Comparison of ENCODE assay signal across 8 cellular contexts in the genomic region with DNA sequence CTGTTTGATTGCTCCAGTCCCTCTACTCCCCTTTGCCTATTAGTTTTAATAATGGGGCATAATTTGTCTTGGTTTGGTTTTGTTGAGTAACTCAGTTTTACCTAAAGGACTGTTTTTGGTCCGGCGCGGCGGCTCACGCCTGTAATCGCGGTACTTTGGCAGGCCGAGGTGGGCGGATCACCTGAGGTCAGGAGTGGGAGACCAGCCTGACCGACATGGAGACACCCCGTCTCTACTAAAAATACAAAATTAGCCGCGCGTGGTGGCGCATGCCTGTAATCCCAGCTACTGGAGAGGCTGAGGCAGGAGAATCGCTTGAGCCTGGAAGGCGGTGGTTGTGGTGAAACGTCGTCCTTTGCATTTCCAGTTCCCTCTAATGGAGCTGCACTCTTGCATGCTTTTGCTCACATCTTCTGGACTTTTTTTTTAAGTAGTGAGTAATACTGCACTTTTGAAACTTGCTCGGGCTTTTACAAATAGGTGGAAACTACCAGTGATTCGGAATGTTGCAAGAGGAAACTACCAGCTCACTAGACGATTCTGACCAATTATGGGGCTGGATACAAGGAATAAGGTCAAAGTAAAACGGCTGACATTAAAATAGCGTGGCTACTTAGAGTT. TPM values are rescaled to one million over a fixed set of nuclear protein-coding genes. Genes with fewer than 3 reads are reported as not detected.
DNase-seq lines count a peak whose midpoint lies in the region; ATAC-seq and TF ChIP-seq lines count a peak whose summit lies in the region.

No MANE protein-coding gene starts in this region.

- ATAC-seq in GM18873 (IDR thresholded peaks at IDR 0.05; ENCODE audit: low FRiP score, unreplicated experiment) (peak; percentile 12), HG03095 (IDR thresholded peaks at IDR 0.05; ENCODE audit: unreplicated experiment) (peak; percentile 10), mucosa of descending colon (peak; percentile 14)

- DNase-seq in A673 (ENCODE audit: low spot score) (no peak), SIG-M5 (lab: John Stamatoyannopoulos, UW) (peak; percentile 85), cerebellar cortex (ENCODE audit: low spot score) (peak; percentile 37), mucosa of descending colon (peak; percentile 43 to 65 (median 55)), suprapubic skin (ENCODE audit: low spot score in 2 of 2) (peak in 1 of 2 donors; percentile 77), DMS153 (lab: John Stamatoyannopoulos, UW) (no peak)

- BruUV-seq in A673 (replicated peaks; lab: Mats Ljungman, UMichigan), result no TSS peak

- H3K27ac ChIP-seq in A673 (ENCODE audit: low read depth, low read length, poor library complexity, severe bottlenecking), result peak overlapping the region; percentile 45
- peak overlapping the region; percentile 98 for H3K27ac ChIP-seq in suprapubic skin

- POLR2A ChIA-PET in A673 (lab: Charles Lee; ENCODE audit: low non-redundant PET), result no interaction called here

- H3K27me3 ChIP-seq in A673 (replicated peaks; ENCODE audit: insufficient read depth, low read depth, low read length, poor library complexity) (no peaks in the 10 kb centered on the region), suprapubic skin (no peaks in the 10 kb centered on the region)

- TF ChIP-seq CTCF in A673 (conservative IDR thresholded peaks at IDR 0.05; ENCODE audit: low read depth, low read length) (no peak), mucosa of descending colon (IDR thresholded peaks at IDR 0.05) (no peak), suprapubic skin (IDR thresholded peaks at IDR 0.05) (no peak)

- H3K4me1 ChIP-seq in A673 (ENCODE audit: insufficient read depth, low read length, poor library complexity, severe bottlenecking) (peaks cover 10% of the 10 kb centered on the region), mucosa of descending colon (ENCODE audit: low read depth) (peaks cover 27% of the 10 kb centered on the region), suprapubic skin (peaks cover 36% of the 10 kb centered on the region)

- CTCF ChIA-PET in A673 (lab: Charles Lee), result interaction anchor here (0.5 kb wide), 1 partner anchor 44 kb away, joined by 4 read pairs; no protein-coding TSS in a partner anchor

- intact Hi-C loops in A673 (cut with micrococcal nuclease; ENCODE audit: unreplicated experiment) (loop anchor here (1.0 kb wide), 1 partner anchor 109 kb away; a partner anchor contains a TSS), mucosa of descending colon (cut with DNase I, micrococcal nuclease) (no loop called here)

- TF ChIP-seq POLR2A in suprapubic skin (IDR thresholded peaks at IDR 0.05), result no peak

- H3K9me3 ChIP-seq in A673 (ENCODE audit: low read depth, low read length, poor library complexity, severe bottlenecking) (no peaks in the 10 kb centered on the region), mucosa of descending colon (no peaks in the 10 kb centered on the region), suprapubic skin (no peaks in the 10 kb centered on the region)

- 54% methylated on average over 24 of the region's 24 CpGs for WGBS in suprapubic skin

- H3K36me3 ChIP-seq in A673 (ENCODE audit: insufficient read depth, low read length, poor library complexity, severe bottlenecking), result peaks cover 49% of the 10 kb centered on the region
- H3K36me3 ChIP-seq in mucosa of descending colon (ENCODE audit: low read depth), result peaks cover 9% of the 10 kb centered on the region
- H3K36me3 ChIP-seq in suprapubic skin, result peaks cover 30% of the 10 kb centered on the region

- H3K4me3 ChIP-seq in A673 (ENCODE audit: low read depth, low read length, poor library complexity, severe bottlenecking), result peak overlapping the region; percentile 91
- H3K4me3 ChIP-seq in mucosa of descending colon, result peak overlapping the region; percentile 87
- H3K4me3 ChIP-seq in suprapubic skin, result peak overlapping the region; percentile 97

- TF ChIP-seq EP300 in suprapubic skin (IDR thresholded peaks at IDR 0.05), result no peak

RNA-seq across cellular contexts. Expression of a gene that starts 0.7 kb away (rescaled TPM):
- total RNA-seq in A673 (2021) (34.3 and 34.4 TPM in 2 replicates), mucosa of descending colon (10 to 100 TPM; 26.0 to 34.0 (median 28.6) TPM), suprapubic skin (10 to 100 TPM; 26.5 to 45.0 (median 38.6) TPM)

RNA-seq across cellular contexts. Expression of a gene that starts 33.1 kb away (rescaled TPM):
- 598 and 609 TPM in 2 replicates for total RNA-seq in A673 (2021)
- total RNA-seq in mucosa of descending colon, result 100 to 1,000 TPM; 485 to 598 (median 521) TPM
- total RNA-seq in suprapubic skin, result 100 to 1,000 TPM; 185 to 282 (median 240) TPM

RNA-seq across cellular contexts. Expression of a gene that starts 51.1 kb away (rescaled TPM):
- total RNA-seq in A673 (2021), result not detected in 2 replicates
- total RNA-seq in mucosa of descending colon, result not detected
- not detected for total RNA-seq in suprapubic skin

Comparison
In these comparisons a context has a peak if more than half of its experiments do, and no peak if none do; other contexts are left out.
1. DNase-seq: peak in SIG-M5 (single experiment), cerebellar cortex (single experiment) and mucosa of descending colon (3 of 3); none in A673 (single experiment) and DMS153 (single experiment).
2. Peak in every context shown above with its lines, with median percentiles within 50 percentile points of each other: H3K4me3 ChIP-seq and ATAC-seq.